In the genomic region with DNA sequence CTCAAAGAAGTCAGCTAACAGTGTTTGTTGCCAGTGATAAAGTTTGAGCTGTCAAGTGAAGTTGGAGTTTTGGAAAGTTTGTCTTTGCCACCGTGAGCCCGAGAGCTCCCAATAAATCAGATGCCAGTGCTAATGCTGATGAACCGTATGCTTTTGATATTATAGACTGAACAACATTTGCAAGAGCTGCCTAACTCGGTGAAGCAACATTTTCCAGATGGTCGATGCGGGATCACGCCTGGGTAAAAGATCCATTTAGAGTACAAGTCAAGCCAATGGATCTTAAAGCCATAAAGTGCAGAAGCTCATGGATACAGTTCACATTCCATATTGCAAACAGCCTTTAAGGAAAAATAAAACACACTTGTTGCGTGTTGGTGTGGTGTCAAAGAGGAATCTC, we compare ENCODE assay signal across 20 cellular contexts.
DNase-seq lines count a peak whose midpoint lies in the region; ATAC-seq and TF ChIP-seq lines count a peak whose summit lies in the region.
"Had no signal": no experiment of that assay in that cellular context is flagged by ENCODE, and none has a peak within 500 bp of the region (broad histone marks: within the 10 kb centered on the region; RNA-seq: fewer than 3 reads in every experiment).

No MANE protein-coding gene starts in this region.

- DNase-seq in NCI-H82 (lab: John Stamatoyannopoulos, UW) (peak; percentile 25), NCI-H82 treated with DMSO at 0.1 percent for 48 hours (lab: John Stamatoyannopoulos, UW; ENCODE audit: unreplicated experiment) (no peak), fibroblast of gingiva (ENCODE audit: low read depth) (peak; percentile 44), GM10266 (ENCODE audit: extremely low spot score) (no peak)
- no peak for DNase-seq in stimulated activated naive CD8-positive, alpha-beta T cell treated with anti-CD3 and anti-CD28 coated beads, Interleukin-15, amount 100 ng/mL, for 72 hours
- DNase-seq: DMS153, GDM1, HCEC 1CT, NCI-H1092 treated with DMSO at 0.1 percent for 48 hours, NCI-H146, NCI-H2029 treated with DMSO at 0.1 percent for 48 hours, NCI-H2171 treated with DMSO at 0.1 percent for 48 hours, NCI-H446 treated with DMSO at 0.1 percent for 48 hours, NCI-H69 had no signal

- no peak for ATAC-seq in stimulated activated naive CD8-positive, alpha-beta T cell treated with anti-CD3 and anti-CD28 coated beads, Interleukin-15, amount 100 ng/mL, for 72 hours
- ATAC-seq in GM21786 (IDR thresholded peaks at IDR 0.05; ENCODE audit: unreplicated experiment) = no peak
- ATAC-seq in GM18867 (IDR thresholded peaks at IDR 0.05; ENCODE audit: unreplicated experiment) = no peak
- ATAC-seq: GM23338, K562, Right ventricle myocardium inferior had no signal

- no peaks in the 10 kb centered on the region for H3K27me3 Mint-ChIP-seq in stimulated activated naive CD8-positive, alpha-beta T cell treated with anti-CD3 and anti-CD28 coated beads, Interleukin-15, Interleukin-2, amounts not matched to agents 100 ng/mL and 50 ng/mL, for 24 hours
- H3K27me3 Mint-ChIP-seq in stimulated activated naive CD8-positive, alpha-beta T cell treated with anti-CD3 and anti-CD28 coated beads, Interleukin-15, amount 100 ng/mL, for 72 hours = no peaks in the 10 kb centered on the region

- H3K27ac Mint-ChIP-seq in stimulated activated naive CD8-positive, alpha-beta T cell treated with anti-CD3 and anti-CD28 coated beads, Interleukin-15, Interleukin-2, amounts not matched to agents 100 ng/mL and 50 ng/mL, for 24 hours = peak overlapping the region; percentile 79
- no peak overlapping the region for H3K27ac Mint-ChIP-seq in stimulated activated naive CD8-positive, alpha-beta T cell treated with anti-CD3 and anti-CD28 coated beads, Interleukin-15, amount 100 ng/mL, for 72 hours

- TF ChIP-seq CTCF in GM10266 (IDR thresholded peaks at IDR 0.05; ENCODE audit: control insufficient read depth, insufficient read depth, low read depth, missing control alignments) = no peak

- H3K4me1 Mint-ChIP-seq in stimulated activated naive CD8-positive, alpha-beta T cell treated with anti-CD3 and anti-CD28 coated beads, Interleukin-15, Interleukin-2, amounts not matched to agents 100 ng/mL and 50 ng/mL, for 24 hours (ENCODE audit: low read depth) = peaks cover 92% of the 10 kb centered on the region
- H3K4me1 Mint-ChIP-seq in stimulated activated naive CD8-positive, alpha-beta T cell treated with anti-CD3 and anti-CD28 coated beads, Interleukin-15, amount 100 ng/mL, for 72 hours = peaks cover 90% of the 10 kb centered on the region

- H3K4me3 Mint-ChIP-seq in stimulated activated naive CD8-positive, alpha-beta T cell treated with anti-CD3 and anti-CD28 coated beads, Interleukin-15, Interleukin-2, amounts not matched to agents 100 ng/mL and 50 ng/mL, for 24 hours = no peak overlapping the region
- no peak overlapping the region for H3K4me3 Mint-ChIP-seq in stimulated activated naive CD8-positive, alpha-beta T cell treated with anti-CD3 and anti-CD28 coated beads, Interleukin-15, amount 100 ng/mL, for 72 hours
- H3K4me3 Mint-ChIP-seq: GM23338 had no signal

- no peaks in the 10 kb centered on the region for H3K9me3 Mint-ChIP-seq in stimulated activated naive CD8-positive, alpha-beta T cell treated with anti-CD3 and anti-CD28 coated beads, Interleukin-15, Interleukin-2, amounts not matched to agents 100 ng/mL and 50 ng/mL, for 24 hours
- H3K9me3 Mint-ChIP-seq in stimulated activated naive CD8-positive, alpha-beta T cell treated with anti-CD3 and anti-CD28 coated beads, Interleukin-15, amount 100 ng/mL, for 72 hours = no peaks in the 10 kb centered on the region
- H3K9me3 Mint-ChIP-seq: GM23338 had no signal

- peaks cover 42% of the 10 kb centered on the region for H3K36me3 Mint-ChIP-seq in stimulated activated naive CD8-positive, alpha-beta T cell treated with anti-CD3 and anti-CD28 coated beads, Interleukin-15, Interleukin-2, amounts not matched to agents 100 ng/mL and 50 ng/mL, for 24 hours (ENCODE audit: low read depth)

Comparison
In these comparisons a context has a peak if more than half of its experiments do, and no peak if none do; other contexts are left out.
1. DNase-seq: peak in NCI-H82 (single experiment) and fibroblast of gingiva (single experiment); none in NCI-H82 treated with DMSO at 0.1 percent for 48 hours (single experiment), stimulated activated naive CD8-positive, alpha-beta T cell treated with anti-CD3 and anti-CD28 coated beads, Interleukin-15, amount 100 ng/mL, for 72 hours (0 of 2) and GM10266 (single experiment).